Comparison of ENCODE assay signal across 1 cellular context in genomic region chr5:43602818-43603534, GRCh38.
TF ChIP-seq lines count a peak whose summit lies in the region.

Gene NNT (plus strand): TSS chr5:43603180. CDS start chr5:43609196, 6,016 bp downstream.

TF ChIP-seq in K562, 482 proteins besides CTCF, POLR2A, EP300 and RAD21 (continued from another document and continues in another):
- TF ChIP-seq, protein P1, sequence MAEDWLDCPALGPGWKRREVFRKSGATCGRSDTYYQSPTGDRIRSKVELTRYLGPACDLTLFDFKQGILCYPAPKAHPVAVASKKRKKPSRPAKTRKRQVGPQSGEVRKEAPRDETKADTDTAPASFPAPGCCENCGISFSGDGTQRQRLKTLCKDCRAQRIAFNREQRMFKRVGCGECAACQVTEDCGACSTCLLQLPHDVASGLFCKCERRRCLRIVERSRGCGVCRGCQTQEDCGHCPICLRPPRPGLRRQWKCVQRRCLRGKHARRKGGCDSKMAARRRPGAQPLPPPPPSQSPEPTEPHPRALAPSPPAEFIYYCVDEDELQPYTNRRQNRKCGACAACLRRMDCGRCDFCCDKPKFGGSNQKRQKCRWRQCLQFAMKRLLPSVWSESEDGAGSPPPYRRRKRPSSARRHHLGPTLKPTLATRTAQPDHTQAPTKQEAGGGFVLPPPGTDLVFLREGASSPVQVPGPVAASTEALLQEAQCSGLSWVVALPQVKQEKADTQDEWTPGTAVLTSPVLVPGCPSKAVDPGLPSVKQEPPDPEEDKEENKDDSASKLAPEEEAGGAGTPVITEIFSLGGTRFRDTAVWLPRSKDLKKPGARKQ (CRISPR knock-in tag; IDR thresholded peaks at IDR 0.05), result no peak
- TF ChIP-seq PHF8 (IDR thresholded peaks at IDR 0.05; ENCODE audit: borderline replicate concordance, low read length) (peak; percentile 85), FOXJ3 (CRISPR knock-in tag; IDR thresholded peaks at IDR 0.05) (no peak), FOXK1 (CRISPR knock-in tag; IDR thresholded peaks at IDR 0.05; ENCODE audit: borderline replicate concordance) (no peak), U2AF2 (optimal IDR thresholded peaks at IDR 0.05; ENCODE audit: low read depth, low read length) (no peak), DIDO1 (tag; IDR thresholded peaks at IDR 0.05; ENCODE audit: low read depth) (peak; percentile 50; the same call in 1 of the 2 replicates), HNRNPH1 (optimal IDR thresholded peaks at IDR 0.05; ENCODE audit: low read depth, low read length) (no peak), ZNF408 (CRISPR knock-in tag; IDR thresholded peaks at IDR 0.05; ENCODE audit: low read depth) (no peak), CXXC5 (CRISPR knock-in tag; IDR thresholded peaks at IDR 0.05) (peak; percentile 89), DACH1 (IDR thresholded peaks at IDR 0.05; ENCODE audit: partially characterized antibody) (no peak), HDAC1 (IDR thresholded peaks at IDR 0.05) (peak in 1 of 2 experiments; percentile 66; a peak in 2 of 4 replicates), ELF4 (CRISPR knock-in tag; IDR thresholded peaks at IDR 0.05) (peak; percentile 5; the same call in 1 of the 2 replicates), RBM22 (IDR thresholded peaks at IDR 0.05; ENCODE audit: low read depth, low read length, poor library complexity, severe bottlenecking) (no peak), CTBP1 (IDR thresholded peaks at IDR 0.05; ENCODE audit: borderline replicate concordance) (no peak), ZNF707 (CRISPR knock-in tag; conservative IDR thresholded peaks at IDR 0.05) (no peak), MAZ (CRISPR knock-in tag; conservative IDR thresholded peaks at IDR 0.05 in 1 of 2, IDR thresholded peaks at IDR 0.05 in 1 of 2) (peak; percentile 75 to 84), GTF2F1 (IDR thresholded peaks at IDR 0.05; ENCODE audit: low read depth, low read length) (no peak), ATF6 (CRISPR knock-in tag; IDR thresholded peaks at IDR 0.05) (peak; percentile 97), CBFA2T2 (conservative IDR thresholded peaks at IDR 0.05) (peak; percentile 48), KDM2B (CRISPR knock-in tag; IDR thresholded peaks at IDR 0.05) (no peak), HCFC1 (IDR thresholded peaks at IDR 0.05; ENCODE audit: low read depth, low read length) (peak; percentile 40; the same call in 1 of the 2 replicates), ZNF282 (CRISPR knock-in tag; IDR thresholded peaks at IDR 0.05) (no peak), ZNF324 (CRISPR knock-in tag; IDR thresholded peaks at IDR 0.05) (no peak), CREM (IDR thresholded peaks at IDR 0.05; ENCODE audit: low read depth) (no peak), MGA (IDR thresholded peaks at IDR 0.05) (peak; percentile 92), TAF7 (tag; IDR thresholded peaks at IDR 0.05) (no peak)
- TF ChIP-seq, protein P2, sequence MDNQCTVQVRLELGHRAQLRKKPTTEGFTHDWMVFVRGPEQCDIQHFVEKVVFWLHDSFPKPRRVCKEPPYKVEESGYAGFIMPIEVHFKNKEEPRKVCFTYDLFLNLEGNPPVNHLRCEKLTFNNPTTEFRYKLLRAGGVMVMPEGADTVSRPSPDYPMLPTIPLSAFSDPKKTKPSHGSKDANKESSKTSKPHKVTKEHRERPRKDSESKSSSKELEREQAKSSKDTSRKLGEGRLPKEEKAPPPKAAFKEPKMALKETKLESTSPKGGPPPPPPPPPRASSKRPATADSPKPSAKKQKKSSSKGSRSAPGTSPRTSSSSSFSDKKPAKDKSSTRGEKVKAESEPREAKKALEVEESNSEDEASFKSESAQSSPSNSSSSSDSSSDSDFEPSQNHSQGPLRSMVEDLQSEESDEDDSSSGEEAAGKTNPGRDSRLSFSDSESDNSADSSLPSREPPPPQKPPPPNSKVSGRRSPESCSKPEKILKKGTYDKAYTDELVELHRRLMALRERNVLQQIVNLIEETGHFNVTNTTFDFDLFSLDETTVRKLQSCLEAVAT (IDR thresholded peaks at IDR 0.05), result 0 out of 4 replicates have a peak, but pooled peaks of 1 of the 2 experiments have one; percentile 20
- TF ChIP-seq, protein P3, sequence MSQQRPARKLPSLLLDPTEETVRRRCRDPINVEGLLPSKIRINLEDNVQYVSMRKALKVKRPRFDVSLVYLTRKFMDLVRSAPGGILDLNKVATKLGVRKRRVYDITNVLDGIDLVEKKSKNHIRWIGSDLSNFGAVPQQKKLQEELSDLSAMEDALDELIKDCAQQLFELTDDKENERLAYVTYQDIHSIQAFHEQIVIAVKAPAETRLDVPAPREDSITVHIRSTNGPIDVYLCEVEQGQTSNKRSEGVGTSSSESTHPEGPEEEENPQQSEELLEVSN (IDR thresholded peaks at IDR 0.05; ENCODE audit: borderline replicate concordance in 1 of 2, extremely low read depth in 1 of 2, insufficient read depth in 1 of 2, insufficient read length in 1 of 2, low read depth in 1 of 2, low read length in 1 of 2, poor library complexity in 1 of 2, severe bottlenecking in 1 of 2), result peak; percentile 91 to 96
- TF ChIP-seq, protein P4, sequence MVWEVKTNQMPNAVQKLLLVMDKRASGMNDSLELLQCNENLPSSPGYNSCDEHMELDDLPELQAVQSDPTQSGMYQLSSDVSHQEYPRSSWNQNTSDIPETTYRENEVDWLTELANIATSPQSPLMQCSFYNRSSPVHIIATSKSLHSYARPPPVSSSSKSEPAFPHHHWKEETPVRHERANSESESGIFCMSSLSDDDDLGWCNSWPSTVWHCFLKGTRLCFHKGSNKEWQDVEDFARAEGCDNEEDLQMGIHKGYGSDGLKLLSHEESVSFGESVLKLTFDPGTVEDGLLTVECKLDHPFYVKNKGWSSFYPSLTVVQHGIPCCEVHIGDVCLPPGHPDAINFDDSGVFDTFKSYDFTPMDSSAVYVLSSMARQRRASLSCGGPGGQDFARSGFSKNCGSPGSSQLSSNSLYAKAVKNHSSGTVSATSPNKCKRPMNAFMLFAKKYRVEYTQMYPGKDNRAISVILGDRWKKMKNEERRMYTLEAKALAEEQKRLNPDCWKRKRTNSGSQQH (CRISPR knock-in tag; IDR thresholded peaks at IDR 0.05), result peak; percentile 62; the same call in 1 of the 2 replicates
- TF ChIP-seq, protein P5, sequence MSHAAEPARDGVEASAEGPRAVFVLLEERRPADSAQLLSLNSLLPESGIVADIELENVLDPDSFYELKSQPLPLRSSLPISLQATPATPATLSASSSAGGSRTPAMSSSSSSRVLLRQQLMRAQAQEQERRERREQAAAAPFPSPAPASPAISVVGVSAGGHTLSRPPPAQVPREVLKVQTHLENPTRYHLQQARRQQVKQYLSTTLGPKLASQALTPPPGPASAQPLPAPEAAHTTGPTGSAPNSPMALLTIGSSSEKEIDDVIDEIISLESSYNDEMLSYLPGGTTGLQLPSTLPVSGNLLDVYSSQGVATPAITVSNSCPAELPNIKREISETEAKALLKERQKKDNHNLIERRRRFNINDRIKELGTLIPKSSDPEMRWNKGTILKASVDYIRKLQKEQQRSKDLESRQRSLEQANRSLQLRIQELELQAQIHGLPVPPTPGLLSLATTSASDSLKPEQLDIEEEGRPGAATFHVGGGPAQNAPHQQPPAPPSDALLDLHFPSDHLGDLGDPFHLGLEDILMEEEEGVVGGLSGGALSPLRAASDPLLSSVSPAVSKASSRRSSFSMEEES (CRISPR knock-in tag; IDR thresholded peaks at IDR 0.05), result peak; percentile 86
- TF ChIP-seq, protein P6, sequence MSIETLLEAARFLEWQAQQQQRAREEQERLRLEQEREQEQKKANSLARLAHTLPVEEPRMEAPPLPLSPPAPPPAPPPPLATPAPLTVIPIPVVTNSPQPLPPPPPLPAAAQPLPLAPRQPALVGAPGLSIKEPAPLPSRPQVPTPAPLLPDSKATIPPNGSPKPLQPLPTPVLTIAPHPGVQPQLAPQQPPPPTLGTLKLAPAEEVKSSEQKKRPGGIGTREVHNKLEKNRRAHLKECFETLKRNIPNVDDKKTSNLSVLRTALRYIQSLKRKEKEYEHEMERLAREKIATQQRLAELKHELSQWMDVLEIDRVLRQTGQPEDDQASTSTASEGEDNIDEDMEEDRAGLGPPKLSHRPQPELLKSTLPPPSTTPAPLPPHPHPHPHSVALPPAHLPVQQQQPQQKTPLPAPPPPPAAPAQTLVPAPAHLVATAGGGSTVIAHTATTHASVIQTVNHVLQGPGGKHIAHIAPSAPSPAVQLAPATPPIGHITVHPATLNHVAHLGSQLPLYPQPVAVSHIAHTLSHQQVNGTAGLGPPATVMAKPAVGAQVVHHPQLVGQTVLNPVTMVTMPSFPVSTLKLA (conservative IDR thresholded peaks at IDR 0.05), result peak; percentile 79 to 91
- TF ChIP-seq, protein P7, sequence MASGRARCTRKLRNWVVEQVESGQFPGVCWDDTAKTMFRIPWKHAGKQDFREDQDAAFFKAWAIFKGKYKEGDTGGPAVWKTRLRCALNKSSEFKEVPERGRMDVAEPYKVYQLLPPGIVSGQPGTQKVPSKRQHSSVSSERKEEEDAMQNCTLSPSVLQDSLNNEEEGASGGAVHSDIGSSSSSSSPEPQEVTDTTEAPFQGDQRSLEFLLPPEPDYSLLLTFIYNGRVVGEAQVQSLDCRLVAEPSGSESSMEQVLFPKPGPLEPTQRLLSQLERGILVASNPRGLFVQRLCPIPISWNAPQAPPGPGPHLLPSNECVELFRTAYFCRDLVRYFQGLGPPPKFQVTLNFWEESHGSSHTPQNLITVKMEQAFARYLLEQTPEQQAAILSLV (tag; IDR thresholded peaks at IDR 0.05), result no peak
